Comparison of ENCODE assay signal across 1 cellular context in the genomic region with DNA sequence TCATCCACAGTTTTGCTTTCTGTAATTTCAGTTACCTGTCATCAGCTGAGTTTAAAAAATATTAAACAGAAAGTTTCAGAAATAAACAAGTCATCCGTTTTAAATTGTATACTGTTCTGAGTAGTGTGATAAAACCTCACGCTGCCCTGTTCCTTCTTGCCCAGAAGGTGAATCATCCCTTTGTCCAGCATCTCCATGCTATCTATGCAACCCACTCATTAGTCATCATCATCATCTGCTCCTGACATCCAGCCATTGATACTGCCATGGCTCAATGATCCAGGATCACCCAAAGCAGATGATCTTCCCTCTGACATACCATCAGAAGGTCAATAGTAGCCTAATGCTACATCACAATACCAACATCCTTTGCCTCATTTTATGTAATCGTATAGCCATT.
A peak's percentile ranks its signal among the peaks of the same experiment; 100 is the strongest.
TF ChIP-seq lines count a peak whose summit lies in the region.

No MANE protein-coding gene starts in this region.

TF ChIP-seq in K562, 482 proteins besides CTCF, POLR2A, EP300 and RAD21 (continued from another document):
- TF ChIP-seq, protein P1, sequence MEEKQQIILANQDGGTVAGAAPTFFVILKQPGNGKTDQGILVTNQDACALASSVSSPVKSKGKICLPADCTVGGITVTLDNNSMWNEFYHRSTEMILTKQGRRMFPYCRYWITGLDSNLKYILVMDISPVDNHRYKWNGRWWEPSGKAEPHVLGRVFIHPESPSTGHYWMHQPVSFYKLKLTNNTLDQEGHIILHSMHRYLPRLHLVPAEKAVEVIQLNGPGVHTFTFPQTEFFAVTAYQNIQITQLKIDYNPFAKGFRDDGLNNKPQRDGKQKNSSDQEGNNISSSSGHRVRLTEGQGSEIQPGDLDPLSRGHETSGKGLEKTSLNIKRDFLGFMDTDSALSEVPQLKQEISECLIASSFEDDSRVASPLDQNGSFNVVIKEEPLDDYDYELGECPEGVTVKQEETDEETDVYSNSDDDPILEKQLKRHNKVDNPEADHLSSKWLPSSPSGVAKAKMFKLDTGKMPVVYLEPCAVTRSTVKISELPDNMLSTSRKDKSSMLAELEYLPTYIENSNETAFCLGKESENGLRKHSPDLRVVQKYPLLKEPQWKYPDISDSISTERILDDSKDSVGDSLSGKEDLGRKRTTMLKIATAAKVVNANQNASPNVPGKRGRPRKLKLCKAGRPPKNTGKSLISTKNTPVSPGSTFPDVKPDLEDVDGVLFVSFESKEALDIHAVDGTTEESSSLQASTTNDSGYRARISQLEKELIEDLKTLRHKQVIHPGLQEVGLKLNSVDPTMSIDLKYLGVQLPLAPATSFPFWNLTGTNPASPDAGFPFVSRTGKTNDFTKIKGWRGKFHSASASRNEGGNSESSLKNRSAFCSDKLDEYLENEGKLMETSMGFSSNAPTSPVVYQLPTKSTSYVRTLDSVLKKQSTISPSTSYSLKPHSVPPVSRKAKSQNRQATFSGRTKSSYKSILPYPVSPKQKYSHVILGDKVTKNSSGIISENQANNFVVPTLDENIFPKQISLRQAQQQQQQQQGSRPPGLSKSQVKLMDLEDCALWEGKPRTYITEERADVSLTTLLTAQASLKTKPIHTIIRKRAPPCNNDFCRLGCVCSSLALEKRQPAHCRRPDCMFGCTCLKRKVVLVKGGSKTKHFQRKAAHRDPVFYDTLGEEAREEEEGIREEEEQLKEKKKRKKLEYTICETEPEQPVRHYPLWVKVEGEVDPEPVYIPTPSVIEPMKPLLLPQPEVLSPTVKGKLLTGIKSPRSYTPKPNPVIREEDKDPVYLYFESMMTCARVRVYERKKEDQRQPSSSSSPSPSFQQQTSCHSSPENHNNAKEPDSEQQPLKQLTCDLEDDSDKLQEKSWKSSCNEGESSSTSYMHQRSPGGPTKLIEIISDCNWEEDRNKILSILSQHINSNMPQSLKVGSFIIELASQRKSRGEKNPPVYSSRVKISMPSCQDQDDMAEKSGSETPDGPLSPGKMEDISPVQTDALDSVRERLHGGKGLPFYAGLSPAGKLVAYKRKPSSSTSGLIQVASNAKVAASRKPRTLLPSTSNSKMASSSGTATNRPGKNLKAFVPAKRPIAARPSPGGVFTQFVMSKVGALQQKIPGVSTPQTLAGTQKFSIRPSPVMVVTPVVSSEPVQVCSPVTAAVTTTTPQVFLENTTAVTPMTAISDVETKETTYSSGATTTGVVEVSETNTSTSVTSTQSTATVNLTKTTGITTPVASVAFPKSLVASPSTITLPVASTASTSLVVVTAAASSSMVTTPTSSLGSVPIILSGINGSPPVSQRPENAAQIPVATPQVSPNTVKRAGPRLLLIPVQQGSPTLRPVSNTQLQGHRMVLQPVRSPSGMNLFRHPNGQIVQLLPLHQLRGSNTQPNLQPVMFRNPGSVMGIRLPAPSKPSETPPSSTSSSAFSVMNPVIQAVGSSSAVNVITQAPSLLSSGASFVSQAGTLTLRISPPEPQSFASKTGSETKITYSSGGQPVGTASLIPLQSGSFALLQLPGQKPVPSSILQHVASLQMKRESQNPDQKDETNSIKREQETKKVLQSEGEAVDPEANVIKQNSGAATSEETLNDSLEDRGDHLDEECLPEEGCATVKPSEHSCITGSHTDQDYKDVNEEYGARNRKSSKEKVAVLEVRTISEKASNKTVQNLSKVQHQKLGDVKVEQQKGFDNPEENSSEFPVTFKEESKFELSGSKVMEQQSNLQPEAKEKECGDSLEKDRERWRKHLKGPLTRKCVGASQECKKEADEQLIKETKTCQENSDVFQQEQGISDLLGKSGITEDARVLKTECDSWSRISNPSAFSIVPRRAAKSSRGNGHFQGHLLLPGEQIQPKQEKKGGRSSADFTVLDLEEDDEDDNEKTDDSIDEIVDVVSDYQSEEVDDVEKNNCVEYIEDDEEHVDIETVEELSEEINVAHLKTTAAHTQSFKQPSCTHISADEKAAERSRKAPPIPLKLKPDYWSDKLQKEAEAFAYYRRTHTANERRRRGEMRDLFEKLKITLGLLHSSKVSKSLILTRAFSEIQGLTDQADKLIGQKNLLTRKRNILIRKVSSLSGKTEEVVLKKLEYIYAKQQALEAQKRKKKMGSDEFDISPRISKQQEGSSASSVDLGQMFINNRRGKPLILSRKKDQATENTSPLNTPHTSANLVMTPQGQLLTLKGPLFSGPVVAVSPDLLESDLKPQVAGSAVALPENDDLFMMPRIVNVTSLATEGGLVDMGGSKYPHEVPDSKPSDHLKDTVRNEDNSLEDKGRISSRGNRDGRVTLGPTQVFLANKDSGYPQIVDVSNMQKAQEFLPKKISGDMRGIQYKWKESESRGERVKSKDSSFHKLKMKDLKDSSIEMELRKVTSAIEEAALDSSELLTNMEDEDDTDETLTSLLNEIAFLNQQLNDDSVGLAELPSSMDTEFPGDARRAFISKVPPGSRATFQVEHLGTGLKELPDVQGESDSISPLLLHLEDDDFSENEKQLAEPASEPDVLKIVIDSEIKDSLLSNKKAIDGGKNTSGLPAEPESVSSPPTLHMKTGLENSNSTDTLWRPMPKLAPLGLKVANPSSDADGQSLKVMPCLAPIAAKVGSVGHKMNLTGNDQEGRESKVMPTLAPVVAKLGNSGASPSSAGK (IDR thresholded peaks at IDR 0.05), result no peak
- no peak for TF ChIP-seq SMARCA5 (IDR thresholded peaks at IDR 0.05)
- peak; percentile 61; the same call in 1 of the 2 replicates for TF ChIP-seq SOX6 (IDR thresholded peaks at IDR 0.05)
- TF ChIP-seq PTBP1 (IDR thresholded peaks at IDR 0.05; ENCODE audit: low read depth, low read length), result no peak
- TF ChIP-seq TCF3 (CRISPR knock-in tag; IDR thresholded peaks at IDR 0.05), result peak; percentile 55; the same call in 1 of the 2 replicates
- no peak for TF ChIP-seq PBX2 (CRISPR knock-in tag; IDR thresholded peaks at IDR 0.05; ENCODE audit: low read depth)
- peak; percentile 27; the same call in 1 of the 2 replicates for TF ChIP-seq PBX2 (tag; conservative IDR thresholded peaks at IDR 0.05; ENCODE audit: low read depth)
- TF ChIP-seq RCOR1 (IDR thresholded peaks at IDR 0.05; ENCODE audit: borderline replicate concordance in 1 of 2, low read depth in 2 of 2, low read length in 2 of 2), result peak in 1 of 2 experiments; percentile 36; a peak in 1 of 4 replicates
- no peak for TF ChIP-seq FOXM1 (IDR thresholded peaks at IDR 0.05; ENCODE audit: low read depth)
- TF ChIP-seq FOXM1 (CRISPR knock-in tag; IDR thresholded peaks at IDR 0.05; ENCODE audit: low read depth), result no peak
- 0 out of 2 replicates have a peak, but pooled peaks have one; percentile 12 for TF ChIP-seq TAL1 (IDR thresholded peaks at IDR 0.05)
- TF ChIP-seq MLLT1 (IDR thresholded peaks at IDR 0.05), result no peak
- TF ChIP-seq ARID1B (IDR thresholded peaks at IDR 0.05), result peak; percentile 74
- peak; percentile 63 for TF ChIP-seq EHMT2 (IDR thresholded peaks at IDR 0.05)
- peak; percentile 68; the same call in 1 of the 2 replicates for TF ChIP-seq SMARCE1 (IDR thresholded peaks at IDR 0.05)
- TF ChIP-seq HLTF (IDR thresholded peaks at IDR 0.05), result no peak
- no peak for TF ChIP-seq MTA2 (IDR thresholded peaks at IDR 0.05; ENCODE audit: low read depth)
- TF ChIP-seq DNMT1 (IDR thresholded peaks at IDR 0.05), result no peak
- TF ChIP-seq, protein P2, sequence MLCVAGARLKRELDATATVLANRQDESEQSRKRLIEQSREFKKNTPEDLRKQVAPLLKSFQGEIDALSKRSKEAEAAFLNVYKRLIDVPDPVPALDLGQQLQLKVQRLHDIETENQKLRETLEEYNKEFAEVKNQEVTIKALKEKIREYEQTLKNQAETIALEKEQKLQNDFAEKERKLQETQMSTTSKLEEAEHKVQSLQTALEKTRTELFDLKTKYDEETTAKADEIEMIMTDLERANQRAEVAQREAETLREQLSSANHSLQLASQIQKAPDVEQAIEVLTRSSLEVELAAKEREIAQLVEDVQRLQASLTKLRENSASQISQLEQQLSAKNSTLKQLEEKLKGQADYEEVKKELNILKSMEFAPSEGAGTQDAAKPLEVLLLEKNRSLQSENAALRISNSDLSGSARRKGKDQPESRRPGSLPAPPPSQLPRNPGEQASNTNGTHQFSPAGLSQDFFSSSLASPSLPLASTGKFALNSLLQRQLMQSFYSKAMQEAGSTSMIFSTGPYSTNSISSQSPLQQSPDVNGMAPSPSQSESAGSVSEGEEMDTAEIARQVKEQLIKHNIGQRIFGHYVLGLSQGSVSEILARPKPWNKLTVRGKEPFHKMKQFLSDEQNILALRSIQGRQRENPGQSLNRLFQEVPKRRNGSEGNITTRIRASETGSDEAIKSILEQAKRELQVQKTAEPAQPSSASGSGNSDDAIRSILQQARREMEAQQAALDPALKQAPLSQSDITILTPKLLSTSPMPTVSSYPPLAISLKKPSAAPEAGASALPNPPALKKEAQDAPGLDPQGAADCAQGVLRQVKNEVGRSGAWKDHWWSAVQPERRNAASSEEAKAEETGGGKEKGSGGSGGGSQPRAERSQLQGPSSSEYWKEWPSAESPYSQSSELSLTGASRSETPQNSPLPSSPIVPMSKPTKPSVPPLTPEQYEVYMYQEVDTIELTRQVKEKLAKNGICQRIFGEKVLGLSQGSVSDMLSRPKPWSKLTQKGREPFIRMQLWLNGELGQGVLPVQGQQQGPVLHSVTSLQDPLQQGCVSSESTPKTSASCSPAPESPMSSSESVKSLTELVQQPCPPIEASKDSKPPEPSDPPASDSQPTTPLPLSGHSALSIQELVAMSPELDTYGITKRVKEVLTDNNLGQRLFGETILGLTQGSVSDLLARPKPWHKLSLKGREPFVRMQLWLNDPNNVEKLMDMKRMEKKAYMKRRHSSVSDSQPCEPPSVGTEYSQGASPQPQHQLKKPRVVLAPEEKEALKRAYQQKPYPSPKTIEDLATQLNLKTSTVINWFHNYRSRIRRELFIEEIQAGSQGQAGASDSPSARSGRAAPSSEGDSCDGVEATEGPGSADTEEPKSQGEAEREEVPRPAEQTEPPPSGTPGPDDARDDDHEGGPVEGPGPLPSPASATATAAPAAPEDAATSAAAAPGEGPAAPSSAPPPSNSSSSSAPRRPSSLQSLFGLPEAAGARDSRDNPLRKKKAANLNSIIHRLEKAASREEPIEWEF (CRISPR knock-in tag; IDR thresholded peaks at IDR 0.05), result no peak
- peak; percentile 82 for TF ChIP-seq CBFA2T3 (IDR thresholded peaks at IDR 0.05)
- 0 out of 2 replicates have a peak, but pooled peaks have one; percentile 25 for TF ChIP-seq SMARCC2 (IDR thresholded peaks at IDR 0.05; ENCODE audit: low read depth)
- peak; percentile 67; the same call in 1 of the 2 replicates for TF ChIP-seq JUN (IDR thresholded peaks at IDR 0.05; ENCODE audit: borderline replicate concordance, low read depth, low read length)
- TF ChIP-seq JUN (CRISPR knock-in tag; IDR thresholded peaks at IDR 0.05; ENCODE audit: borderline replicate concordance), result no peak
- TF ChIP-seq KLF10 (CRISPR knock-in tag; IDR thresholded peaks at IDR 0.05), result no peak
- TF ChIP-seq DPF2 (IDR thresholded peaks at IDR 0.05), result peak; percentile 54
- no peak for TF ChIP-seq TAF15 (IDR thresholded peaks at IDR 0.05; ENCODE audit: low read depth, low read length)
